Comparison of ENCODE assay signal across 30 cellular contexts in genomic region chr16:71647391-71647790, GRCh38. TPM values are rescaled to one million over a fixed set of nuclear protein-coding genes. Genes with fewer than 3 reads are reported as not detected.
"Had no signal": no experiment of that assay in that cellular context is flagged by ENCODE, and none has a peak within 500 bp of the region (broad histone marks: within the 10 kb centered on the region; RNA-seq: fewer than 3 reads in every experiment).

No MANE protein-coding gene starts in this region.

- ATAC-seq: esophagus mucosa; gastrocnemius medialis; heart left ventricle; left cardiac atrium; left lung; left ventricle myocardium superior; lower lobe of right lung; mucosa of descending colon; naive thymus-derived CD8-positive, alpha-beta T cell had no signal

- H3K4me2 ChIP-seq: hepatocyte had no signal

- H3K4me3 ChIP-seq: coronary artery, dorsolateral prefrontal cortex, esophagus squamous epithelium, gastrocnemius medialis, heart left ventricle, hepatocyte, left lung, lower lobe of right lung, mucosa of descending colon had no signal

- DNase-seq: dermis blood vessel endothelial cell; effector CD4-positive, alpha-beta T cell; effector memory CD4-positive, alpha-beta T cell; erythroblast; esophagus squamous epithelium; foreskin fibroblast; foreskin melanocyte; gastrocnemius medialis; heart left ventricle; hypothalamus; immature natural killer cell; left cardiac atrium; left lung; left ventricle myocardium superior; lower lobe of right lung; mesenchymal stem cell; mucosa of descending colon; naive B cell; naive thymus-derived CD8-positive, alpha-beta T cell had no signal

- H3K79me2 ChIP-seq: hepatocyte had no signal

- FAIRE-seq: colon, islet of Langerhans, keratinocyte had no signal

- H2AFZ ChIP-seq: hepatocyte had no signal

- H3K9me3 ChIP-seq: esophagus squamous epithelium, gastrocnemius medialis, heart left ventricle, left lung, lower lobe of right lung, mucosa of descending colon had no signal

- H3K27ac ChIP-seq: coronary artery, dorsolateral prefrontal cortex, epithelial cell of prostate, esophagus squamous epithelium, gastrocnemius medialis, heart left ventricle, hepatocyte, left lung, lower lobe of right lung had no signal

- H3K4me1 ChIP-seq: esophagus squamous epithelium, gastrocnemius medialis, heart left ventricle, left lung, lower lobe of right lung had no signal

- H3K27me3 ChIP-seq: dorsolateral prefrontal cortex, esophagus squamous epithelium, gastrocnemius medialis, heart left ventricle, hepatocyte, left lung had no signal

RNA-seq across cellular contexts. Expression of gene MARVELD3, which starts 21.4 kb away (rescaled TPM):
- total RNA-seq: dermis blood vessel endothelial cell; left cardiac atrium; left ventricle myocardium superior; lung microvascular endothelial cell; mesenteric fat pad; myocyte; naive thymus-derived CD8-positive, alpha-beta T cell had no signal
- polyA plus RNA-seq: heart left ventricle, immature natural killer cell had no signal
